Comparison of ENCODE assay signal across 16 cellular contexts in genomic region chr5:145443366-145443765, GRCh38.
DNase-seq lines count a peak whose midpoint lies in the region; TF ChIP-seq lines count a peak whose summit lies in the region.
"Had no signal": no experiment of that assay in that cellular context is flagged by ENCODE, and none has a peak within 500 bp of the region (broad histone marks: within the 10 kb centered on the region; RNA-seq: fewer than 3 reads in every experiment).

No MANE protein-coding gene starts in this region.

- peaks cover 1% of the 10 kb centered on the region for H3K79me1 ChIP-seq in trophoblast cell (ENCODE audit: low read length)

- TF ChIP-seq CTCF in PC-9 (conservative IDR thresholded peaks at IDR 0.05) (no peak), chondrocyte (IDR thresholded peaks at IDR 0.05) (no peak), suprapubic skin (IDR thresholded peaks at IDR 0.05) (no peak), GM10248 (IDR thresholded peaks at IDR 0.05; ENCODE audit: control extremely low read depth, extremely low read depth, low read depth, missing control alignments) (no peak), HFFc6 (IDR thresholded peaks at IDR 0.05) (no peak)

- H3K27me3 ChIP-seq in PC-9 (ENCODE audit: insufficient read depth, low read depth) (no peaks in the 10 kb centered on the region), trophoblast cell (ENCODE audit: insufficient read depth, low read length) (no peaks in the 10 kb centered on the region), suprapubic skin (no peaks in the 10 kb centered on the region)

- no peak overlapping the region for H2AK5ac ChIP-seq in trophoblast cell (ENCODE audit: low read length)

- DNase-seq in PC-9 = no peak
- no peak for DNase-seq in chondrocyte (ENCODE audit: low spot score)
- peak; percentile 68 to 89 for DNase-seq in trophoblast cell
- no peak for DNase-seq in suprapubic skin (ENCODE audit: low spot score in 2 of 2)
- no peak for DNase-seq in GM10248 (ENCODE audit: extremely low spot score)
- no peak for DNase-seq in DMS79 treated with DMSO at 0.1 percent for 48 hours (lab: John Stamatoyannopoulos, UW)
- DNase-seq in hippocampal formation (lab: John Stamatoyannopoulos, UW) = no peak
- no peak for DNase-seq in HFFc6
- DNase-seq: C1 segment of cervical spinal cord; Caco-2; CD8-positive, alpha-beta T cell; DMS79; GM23248; H7; HCEC 1CT had no signal

- H3K36me3 ChIP-seq in PC-9 (ENCODE audit: low read depth) (no peaks in the 10 kb centered on the region), trophoblast cell (ENCODE audit: control insufficient read depth in 1 of 2, insufficient read depth in 2 of 2, low read length in 2 of 2) (peaks cover 0 to 1% of the 10 kb centered on the region in 2 experiments), suprapubic skin (no peaks in the 10 kb centered on the region)

- H3K4me1 ChIP-seq in PC-9 (replicated peaks; ENCODE audit: insufficient read depth) = peaks cover 26% of the 10 kb centered on the region
- peaks cover 0 to 2% of the 10 kb centered on the region in 2 experiments for H3K4me1 ChIP-seq in trophoblast cell (ENCODE audit: control insufficient read depth in 1 of 2, insufficient read depth in 2 of 2, low read length in 2 of 2)
- no peaks in the 10 kb centered on the region for H3K4me1 ChIP-seq in suprapubic skin
- H3K4me1 ChIP-seq: Caco-2 had no signal

- no peaks in the 10 kb centered on the region for H3K79me2 ChIP-seq in PC-9 (ENCODE audit: low read depth)
- H3K79me2 ChIP-seq in trophoblast cell (ENCODE audit: control insufficient read depth, insufficient read depth, low read length, poor library complexity) = no peaks in the 10 kb centered on the region

- H3K9me3 Mint-ChIP-seq in chondrocyte (ENCODE audit: low read depth) (peaks cover 6% of the 10 kb centered on the region), HFFc6 (peaks cover 13% of the 10 kb centered on the region)

- BruUV-seq in PC-9 (replicated peaks; lab: Mats Ljungman, UMichigan) = no TSS peak

- H4K20me1 ChIP-seq in PC-9 (ENCODE audit: insufficient read depth) = no peaks in the 10 kb centered on the region

- H3K27me3 Mint-ChIP-seq in chondrocyte (ENCODE audit: low read depth) (no peaks in the 10 kb centered on the region), HFFc6 (ENCODE audit: insufficient read depth) (no peaks in the 10 kb centered on the region; the same call in 1 of the 2 replicates)

- H3K23ac ChIP-seq in trophoblast cell (ENCODE audit: low read length) = no peak overlapping the region

- H4K8ac ChIP-seq in trophoblast cell (ENCODE audit: low read depth, low read length) = no peak overlapping the region

- H3K9ac ChIP-seq in trophoblast cell (ENCODE audit: low read length) = no peak overlapping the region
- H3K9ac ChIP-seq: GM23248 had no signal

- no peak overlapping the region for H2AFZ ChIP-seq in PC-9
- no peak overlapping the region for H2AFZ ChIP-seq in trophoblast cell (ENCODE audit: insufficient read depth, low read length, poor library complexity)
- H2AFZ ChIP-seq: GM23248 had no signal

- no peak overlapping the region for H3K4me3 Mint-ChIP-seq in chondrocyte (ENCODE audit: unreplicated experiment)
- no peak overlapping the region for H3K4me3 Mint-ChIP-seq in HFFc6
- H3K4me3 Mint-ChIP-seq: CD8-positive, alpha-beta T cell had no signal

- no peak overlapping the region for H3K4me3 ChIP-seq in PC-9
- H3K4me3 ChIP-seq in trophoblast cell (ENCODE audit: low read depth, low read length) = no peak overlapping the region
- no peak overlapping the region for H3K4me3 ChIP-seq in suprapubic skin
- H3K4me3 ChIP-seq: GM12878, GM23248 had no signal

- CTCF ChIA-PET in PC-9 (lab: Charles Lee) (no interaction called here), GM10248 (lab: Yijun Ruan, JAX) (interaction anchor here (1.2 kb wide), 1 partner anchor 10 kb away, joined by 3 read pairs; no protein-coding TSS in a partner anchor)

- peaks cover 8% of the 10 kb centered on the region for H3K4me1 Mint-ChIP-seq in chondrocyte (ENCODE audit: low read depth)
- no peaks in the 10 kb centered on the region for H3K4me1 Mint-ChIP-seq in HFFc6 (ENCODE audit: low read depth)

- H3K27ac ChIP-seq in PC-9 (no peak overlapping the region), trophoblast cell (ENCODE audit: low read depth, low read length) (peak overlapping the region; percentile 27), suprapubic skin (peak overlapping the region; percentile 45)
- H3K27ac ChIP-seq: GM23248 had no signal

- H3K4ac ChIP-seq in trophoblast cell (ENCODE audit: low read depth, low read length) = no peak overlapping the region

- H3K18ac ChIP-seq in trophoblast cell (ENCODE audit: low read length) = no peak overlapping the region

- intact Hi-C loops in PC-9 (cut with micrococcal nuclease; ENCODE audit: unreplicated experiment) = no loop called here

- H3K14ac ChIP-seq in trophoblast cell (ENCODE audit: low read length) = no peak overlapping the region

- H3K27ac Mint-ChIP-seq in chondrocyte (ENCODE audit: unreplicated experiment) (peak overlapping the region; percentile 5), HFFc6 (no peak overlapping the region)
- H3K27ac Mint-ChIP-seq: CD8-positive, alpha-beta T cell had no signal

- no peak overlapping the region for H2BK5ac ChIP-seq in trophoblast cell (ENCODE audit: low read depth, low read length, poor library complexity)

- WGBS in trophoblast cell (ENCODE audit: extremely low coverage, insufficient coverage, insufficient read length) = no CpG with 5 or more reads among the region's 2 CpGs
- 74% methylated on average over 2 of the region's 2 CpGs for WGBS in suprapubic skin

- H2BK12ac ChIP-seq in trophoblast cell (ENCODE audit: low read length) = no peak overlapping the region

- H3F3A ChIP-seq in PC-9 (ENCODE audit: insufficient read depth, low read depth) = peaks cover 6% of the 10 kb centered on the region; the same call in 1 of the 2 replicates

- no peak overlapping the region for H4K12ac ChIP-seq in trophoblast cell (ENCODE audit: low read depth, low read length)

- H3K36me3 Mint-ChIP-seq in chondrocyte (ENCODE audit: low read depth) = peaks cover 2% of the 10 kb centered on the region
- H3K36me3 Mint-ChIP-seq in HFFc6 (ENCODE audit: low read depth) = peaks cover 13% of the 10 kb centered on the region
- H3K36me3 Mint-ChIP-seq: CD8-positive, alpha-beta T cell had no signal

- H3K4me2 ChIP-seq in PC-9 = peak overlapping the region; percentile 60; the same call in 1 of the 2 replicates
- no peak overlapping the region for H3K4me2 ChIP-seq in trophoblast cell (ENCODE audit: low read length)

- no peaks in the 10 kb centered on the region for H3K9me3 ChIP-seq in PC-9 (ENCODE audit: insufficient read depth, low read depth)
- peaks cover 2% of the 10 kb centered on the region for H3K9me3 ChIP-seq in trophoblast cell (ENCODE audit: insufficient read depth, low read depth, low read length)
- no peaks in the 10 kb centered on the region for H3K9me3 ChIP-seq in suprapubic skin
- H3K9me3 ChIP-seq: Caco-2 had no signal

- POLR2A ChIA-PET in PC-9 (lab: Charles Lee; ENCODE audit: unreplicated experiment) = no interaction called here
- POLR2A ChIA-PET in GM10248 (lab: Yijun Ruan, JAX) = no interaction called here

- H2BK120ac ChIP-seq in trophoblast cell (ENCODE audit: insufficient read depth, low read length, poor library complexity) = no peak overlapping the region

- H4K91ac ChIP-seq in trophoblast cell (ENCODE audit: low read depth, low read length) = no peak overlapping the region

- no peak for TF ChIP-seq POLR2A in suprapubic skin (IDR thresholded peaks at IDR 0.05)

- TF ChIP-seq EP300 in suprapubic skin (IDR thresholded peaks at IDR 0.05) = no peak

- no peaks in the 10 kb centered on the region for H3K9me2 ChIP-seq in PC-9 (ENCODE audit: insufficient read depth)

Comparison
In these comparisons a context has a peak if more than half of its experiments do, and no peak if none do; other contexts are left out.
1. DNase-seq: peak in trophoblast cell (2 of 2); none in PC-9 (0 of 2), chondrocyte (single experiment), suprapubic skin (0 of 2), GM10248 (single experiment), DMS79 treated with DMSO at 0.1 percent for 48 hours (single experiment), hippocampal formation (0 of 2) and HFFc6 (single experiment).